Comparison of ENCODE assay signal across 8 cellular contexts in the genomic region with DNA sequence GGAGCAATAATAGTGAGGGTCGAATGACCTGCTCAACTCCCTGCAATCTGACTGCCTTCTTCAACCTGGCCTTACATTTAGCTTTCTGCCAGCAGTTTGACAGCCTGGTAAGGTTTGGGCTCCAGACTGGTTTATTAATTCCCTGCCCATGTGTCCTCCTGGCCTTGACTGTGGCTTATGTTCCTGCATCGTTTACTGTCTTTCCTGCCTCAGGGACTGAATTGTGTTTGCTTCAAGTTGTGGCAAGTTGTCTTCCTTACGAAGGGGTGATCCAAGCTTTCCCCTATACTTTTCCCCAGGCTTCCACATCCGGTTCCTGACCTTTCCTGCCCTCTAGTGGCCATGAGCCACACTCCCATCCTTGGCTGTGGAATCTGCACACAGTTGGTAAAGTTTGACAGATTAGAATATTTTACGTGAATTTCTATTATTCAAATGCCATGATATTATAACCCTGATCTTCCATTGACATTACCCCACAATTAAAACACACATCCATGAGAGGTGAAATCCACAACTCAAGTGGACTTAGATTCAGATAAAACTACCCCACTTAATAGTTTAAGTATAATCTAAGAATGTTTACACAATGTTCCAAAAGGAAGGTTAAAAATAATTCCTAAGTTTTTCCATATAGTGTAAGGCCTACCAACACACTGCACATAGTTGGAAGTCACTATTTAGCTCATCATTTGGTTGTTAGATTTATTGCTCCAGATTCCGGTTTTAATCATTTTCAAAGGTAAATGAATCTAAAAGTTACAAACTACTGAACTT.
DNase-seq lines count a peak whose midpoint lies in the region; ATAC-seq, FAIRE-seq and TF ChIP-seq lines count a peak whose summit lies in the region.

No MANE protein-coding gene starts in this region.

- DNase-seq in GM03348 (ENCODE audit: low spot score) (peak; percentile 66), NCI-H1694 (lab: John Stamatoyannopoulos, UW) (peak; percentile 5), astrocyte (ENCODE audit: low read depth) (peak; percentile 20), iPS DF 6.9 (ENCODE audit: low read depth, low spot score) (peak; percentile 37), superior temporal gyrus (ENCODE audit: extremely low spot score) (peak; percentile 73), GDM1 (lab: John Stamatoyannopoulos, UW) (no peak)

- H3K27me3 Mint-ChIP-seq in astrocyte (ENCODE audit: low read depth, unreplicated experiment): no peaks in the 10 kb centered on the region

- H3K4me2 ChIP-seq in astrocyte (ENCODE audit: low read length): peak overlapping the region; percentile 55

- H3K9ac ChIP-seq in astrocyte (ENCODE audit: low read length): peak overlapping the region; percentile 27

- H3K27me3 ChIP-seq in astrocyte (ENCODE audit: insufficient read depth, low read length) (no peaks in the 10 kb centered on the region), iPS DF 6.9 (ENCODE audit: control insufficient read depth, insufficient read depth, low read length) (no peaks in the 10 kb centered on the region)

- no peaks in the 10 kb centered on the region for H3K9me3 Mint-ChIP-seq in astrocyte (ENCODE audit: unreplicated experiment)

- no peaks in the 10 kb centered on the region for H3K36me3 ChIP-seq in astrocyte (ENCODE audit: insufficient read depth, low read length)
- no peaks in the 10 kb centered on the region for H3K36me3 ChIP-seq in iPS DF 6.9 (ENCODE audit: control insufficient read depth, insufficient read depth, low read length)

- FAIRE-seq in astrocyte (lab: Jason Lieb, UNC): peak; percentile 59

- H3K27ac ChIP-seq in 22Rv1 (no peak overlapping the region), astrocyte (ENCODE audit: low read depth, low read length) (peak overlapping the region; percentile 57), iPS DF 6.9 (ENCODE audit: low read length) (no peak overlapping the region)

- peaks cover 8% of the 10 kb centered on the region for H3K4me1 ChIP-seq in astrocyte (ENCODE audit: insufficient read depth, low read length)
- H3K4me1 ChIP-seq in iPS DF 6.9 (ENCODE audit: control insufficient read depth, insufficient read depth, low read length): peaks cover 2% of the 10 kb centered on the region; the same call in 1 of the 2 replicates

- TF ChIP-seq CTCF in 22Rv1 (IDR thresholded peaks at IDR 0.05): peak; percentile 96
- TF ChIP-seq CTCF in astrocyte (IDR thresholded peaks at IDR 0.05; ENCODE audit: insufficient read depth, low read depth, low read length): peak; percentile 90

- H3K79me2 ChIP-seq in astrocyte (ENCODE audit: insufficient read depth, low read length): peaks cover 74% of the 10 kb centered on the region

- H3K4me3 ChIP-seq in astrocyte (ENCODE audit: insufficient read depth, low read depth, low read length) (no peak overlapping the region), iPS DF 6.9 (ENCODE audit: low read length) (no peak overlapping the region)

- H3K27ac Mint-ChIP-seq in astrocyte (ENCODE audit: unreplicated experiment): peak overlapping the region; percentile 91

- no peaks in the 10 kb centered on the region for H4K20me1 ChIP-seq in astrocyte (ENCODE audit: insufficient read depth, low read length)

- no peak overlapping the region for H3K4me3 Mint-ChIP-seq in astrocyte (ENCODE audit: unreplicated experiment)

- peak overlapping the region; percentile 6 for H2AFZ ChIP-seq in astrocyte (ENCODE audit: low read depth, low read length)

- no peak for ATAC-seq in GM18868 (IDR thresholded peaks at IDR 0.05; ENCODE audit: unreplicated experiment)

- H3K4me1 Mint-ChIP-seq in astrocyte (ENCODE audit: low read depth, unreplicated experiment): peaks cover 18% of the 10 kb centered on the region

- no peaks in the 10 kb centered on the region for H3K36me3 Mint-ChIP-seq in astrocyte (ENCODE audit: low read depth, unreplicated experiment)

- WGBS in iPS DF 6.9 (ENCODE audit: insufficient coverage, insufficient read length): no CpG with 5 or more reads among the region's 6 CpGs

- H3K9me3 ChIP-seq in astrocyte (ENCODE audit: insufficient read depth, low read depth, low read length): no peaks in the 10 kb centered on the region
- H3K9me3 ChIP-seq in iPS DF 6.9 (ENCODE audit: control insufficient read depth, insufficient read depth, low read length): no peaks in the 10 kb centered on the region
